ENCODE assay signal across 12 cellular contexts in the genomic region with DNA sequence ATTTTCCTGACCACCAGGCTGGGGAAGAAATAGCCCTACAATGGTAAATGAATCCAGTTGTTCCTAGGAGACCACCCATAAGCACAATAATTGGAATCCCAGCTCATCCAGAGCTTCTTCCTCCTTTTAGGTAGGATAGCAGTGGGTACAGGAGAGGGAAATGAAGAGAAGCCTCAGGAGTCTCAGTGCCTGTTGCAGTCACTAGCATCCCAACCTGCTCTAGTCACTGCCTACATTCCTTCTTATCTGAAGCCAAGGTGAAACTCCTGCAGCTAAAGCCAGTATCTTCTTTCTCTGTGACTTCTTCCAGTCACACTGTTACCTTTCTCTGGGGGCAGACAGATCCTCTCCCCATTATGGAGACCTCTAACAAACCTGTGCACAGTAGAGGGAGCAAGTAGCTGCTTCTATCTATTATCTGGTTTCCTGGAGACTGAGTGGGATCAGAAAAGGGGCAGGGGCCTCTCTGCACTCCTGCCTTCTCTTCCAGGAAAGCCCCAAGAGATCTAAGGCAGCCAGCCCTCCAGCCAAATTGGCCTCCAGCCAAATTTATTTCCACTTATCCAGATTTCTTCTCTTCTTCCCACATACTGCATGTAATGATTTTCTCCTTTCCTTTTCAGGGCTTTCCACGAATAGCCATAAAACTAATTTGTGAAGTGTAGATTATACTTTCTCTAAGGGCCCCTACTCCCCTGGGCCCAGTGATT.
DNase-seq lines count a peak whose midpoint lies in the region; ATAC-seq and TF ChIP-seq lines count a peak whose summit lies in the region.
"Had no signal": no experiment of that assay in that cellular context is flagged by ENCODE, and none has a peak within 500 bp of the region (broad histone marks: within the 10 kb centered on the region; RNA-seq: fewer than 3 reads in every experiment).

No MANE protein-coding gene starts in this region.

- H3K9me3 ChIP-seq in heart right ventricle: no peaks in the 10 kb centered on the region
- no peaks in the 10 kb centered on the region for H3K9me3 ChIP-seq in MG63

- ATAC-seq in heart right ventricle (peak in 5 of 8 donors; percentile 27 to 79 (median 47)), Right ventricle myocardium inferior (no peak), left lobe of liver (no peak)
- ATAC-seq in stimulated activated naive CD8-positive, alpha-beta T cell treated with anti-CD3 and anti-CD28 coated beads, Interleukin-15, Interleukin-2, amounts not matched to agents 100 U/mL and 50 U/mL, for 24 hours: no peak
- ATAC-seq: activated T-cell treated with anti-CD3 and anti-CD28 coated beads, Interleukin-2, amount 50 U/mL, for 4 hours had no signal

- H3K9me3 Mint-ChIP-seq in immature natural killer cell: no peaks in the 10 kb centered on the region
- H3K9me3 Mint-ChIP-seq: activated T-cell treated with anti-CD3 and anti-CD28 coated beads, Interleukin-2, amount 50 U/mL, for 4 hours had no signal

- intact Hi-C loops in heart right ventricle (cut with DNase I) (loop anchor here in 1 of 10 donors (5.0 kb wide), 1 partner anchor 68 kb away; no protein-coding TSS in a partner anchor), Right ventricle myocardium inferior (cut with DNase I) (no loop called here)

- H3K4me1 ChIP-seq in heart right ventricle: peaks cover 0 to 33% (median 19%) of the 10 kb centered on the region in 9 donors

- H3K27me3 ChIP-seq in heart right ventricle (no peaks in the 10 kb centered on the region), MG63 (no peaks in the 10 kb centered on the region)

- no peaks in the 10 kb centered on the region for H3K4me1 Mint-ChIP-seq in immature natural killer cell

- TF ChIP-seq CTCF in heart right ventricle (IDR thresholded peaks at IDR 0.05) (peak in 2 of 9 donors; percentile 13 to 30), fibroblast of mammary gland (conservative IDR thresholded peaks at IDR 0.05; ENCODE audit: control insufficient read depth, insufficient read depth, low read depth, low read length) (no peak)

- H3K36me3 ChIP-seq in heart right ventricle (peaks cover 0 to 12% (median 0%) of the 10 kb centered on the region in 9 donors), MG63 (peaks cover 3% of the 10 kb centered on the region; the same call in 1 of the 2 replicates)

- H3K27me3 Mint-ChIP-seq in immature natural killer cell (ENCODE audit: low read depth in 3 of 3): peaks cover 0 to 2% (median 0%) of the 10 kb centered on the region in 3 donors

- DNase-seq in heart right ventricle (peak in 1 of 2 donors; percentile 37), Right ventricle myocardium inferior (ENCODE audit: missing footprints) (no peak), RPMI7951 (ENCODE audit: low read depth) (peak; percentile 13), fibroblast of mammary gland (ENCODE audit: low read depth) (peak; percentile 29), immature natural killer cell (no peak), MG63 (no peak), left lobe of liver (ENCODE audit: low spot score) (no peak)
- DNase-seq in stimulated activated naive CD8-positive, alpha-beta T cell treated with anti-CD3 and anti-CD28 coated beads, Interleukin-15, Interleukin-2, amounts not matched to agents 100 U/mL and 50 U/mL, for 24 hours: no peak
- DNase-seq: activated CD4-positive, alpha-beta T cell treated with anti-CD3 and anti-CD28 coated beads for 1 hour; activated T-cell treated with anti-CD3 and anti-CD28 coated beads, Interleukin-2, amount 50 U/mL, for 4 hours; stimulated activated naive CD4-positive, alpha-beta T cell treated with Interleukin-2 at 50 U/mL for 16 hours; SW 1271 had no signal

- H3K27ac ChIP-seq in heart right ventricle: no peak overlapping the region

- H3K36me3 Mint-ChIP-seq in immature natural killer cell: peaks cover 0 to 7% (median 0%) of the 10 kb centered on the region in 3 donors

- H3K4me3 ChIP-seq in heart right ventricle (no peak overlapping the region), fibroblast of mammary gland (ENCODE audit: control insufficient read depth, low read depth, low read length) (no peak overlapping the region), MG63 (no peak overlapping the region)

- no peak overlapping the region for H3K4me3 Mint-ChIP-seq in immature natural killer cell
- H3K4me3 Mint-ChIP-seq: activated T-cell treated with anti-CD3 and anti-CD28 coated beads, Interleukin-2, amount 50 U/mL, for 4 hours had no signal

- peak overlapping the region in 2 of 6 donors; percentile 25 to 39 for H3K27ac Mint-ChIP-seq in immature natural killer cell

- WGBS in heart right ventricle, 2 donors: 53 to 61% methylated on average over 1 of the region's 1 CpG

Comparison
In these comparisons a context has a peak if more than half of its experiments do, and no peak if none do; other contexts are left out.
1. ATAC-seq: peak in heart right ventricle (5 of 8); none in Right ventricle myocardium inferior (single experiment), stimulated activated naive CD8-positive, alpha-beta T cell treated with anti-CD3 and anti-CD28 coated beads, Interleukin-15, Interleukin-2, amounts not matched to agents 100 U/mL and 50 U/mL, for 24 hours (single experiment) and left lobe of liver (single experiment).
2. DNase-seq: peak in RPMI7951 (single experiment) and fibroblast of mammary gland (single experiment); none in Right ventricle myocardium inferior (single experiment), immature natural killer cell (0 of 3), MG63 (single experiment), stimulated activated naive CD8-positive, alpha-beta T cell treated with anti-CD3 and anti-CD28 coated beads, Interleukin-15, Interleukin-2, amounts not matched to agents 100 U/mL and 50 U/mL, for 24 hours (single experiment) and left lobe of liver (single experiment).